15 cellular contexts compared by ENCODE assay signal in the genomic region with DNA sequence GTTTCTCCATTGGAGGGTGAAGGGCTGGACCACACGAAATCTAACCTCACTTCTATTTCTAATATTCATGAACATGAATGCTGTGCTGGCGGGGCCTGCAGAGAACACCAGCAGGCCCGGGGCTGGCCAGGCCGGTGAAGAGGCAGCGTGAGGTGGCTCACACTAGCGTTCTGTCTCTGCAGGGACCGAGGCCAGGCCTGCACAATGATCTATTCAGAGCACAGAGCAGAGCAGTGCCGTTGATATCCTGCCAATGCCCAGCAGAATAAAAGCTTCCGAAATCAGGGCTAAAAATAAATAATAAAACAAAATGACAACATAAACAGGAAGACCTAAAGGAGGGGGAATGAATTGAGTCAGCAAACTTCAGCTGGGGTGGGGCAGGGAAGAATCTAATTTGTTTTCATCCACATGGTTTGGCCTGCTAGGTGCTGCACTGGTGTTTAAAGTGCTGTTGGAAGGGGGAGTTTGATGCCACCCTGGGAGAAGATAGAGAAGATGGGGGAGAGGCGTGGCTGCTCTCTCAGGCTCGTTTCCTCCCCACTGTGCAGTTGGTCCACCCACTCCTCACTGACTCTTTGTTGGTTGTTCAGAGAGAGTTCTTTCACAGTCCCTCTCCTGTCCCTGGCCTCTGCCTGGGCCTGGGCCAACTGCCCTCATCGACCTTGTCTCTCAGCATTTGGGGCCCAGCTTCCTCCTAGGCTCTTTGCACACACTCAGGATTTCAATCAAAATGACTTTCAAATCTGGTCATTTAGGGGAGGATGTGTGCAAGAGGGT.
A peak's percentile ranks its signal among the peaks of the same experiment; 100 is the strongest.
DNase-seq lines count a peak whose midpoint lies in the region; ATAC-seq, FAIRE-seq and TF ChIP-seq lines count a peak whose summit lies in the region.
"Had no signal": no experiment of that assay in that cellular context is flagged by ENCODE, and none has a peak within 500 bp of the region (broad histone marks: within the 10 kb centered on the region; RNA-seq: fewer than 3 reads in every experiment).

No MANE protein-coding gene starts in this region.

- H3K4me3 Mint-ChIP-seq in CD14-positive monocyte: no peak overlapping the region
- H3K4me3 Mint-ChIP-seq: CD4-positive, alpha-beta T cell had no signal

- H2BK120ac ChIP-seq in H1 (replicated peaks; ENCODE audit: low read depth, low read length): no peak overlapping the region

- peaks cover 0 to 1% (median 0%) of the 10 kb centered on the region in 3 donors for H3K27me3 Mint-ChIP-seq in CD14-positive monocyte (ENCODE audit: low read depth in 3 of 3)

- H3K14ac ChIP-seq in H1 (ENCODE audit: insufficient read length): no peak overlapping the region

- no peak overlapping the region for H3K18ac ChIP-seq in H1 (ENCODE audit: extremely low read depth, low read length)

- 0 out of 2 replicates have a peak overlapping the region, but pooled peaks have one; percentile 33 for H2AFZ ChIP-seq in H1 (ENCODE audit: low read length)

- no peak overlapping the region; the same call in 1 of the 2 replicates for H2BK5ac ChIP-seq in H1 (ENCODE audit: low read depth, low read length)

- WGBS in H1 (ENCODE audit: extremely low coverage in 1 of 2, insufficient coverage in 1 of 2, insufficient read length in 1 of 2, insufficient replicate concordance in 2 of 2, low coverage in 1 of 2, low lambda C conversion rate in 2 of 2, missing lambda C conversion rate in 1 of 2), 2 experiments: 74% methylated on average over 12 of the region's 12 CpGs; no CpG with 5 or more reads in 1 of the 2 experiments

- H2BK15ac ChIP-seq in H1 (ENCODE audit: low read length): no peak overlapping the region

- H3K79me2 ChIP-seq in H1 (ENCODE audit: control insufficient read depth in 1 of 2, insufficient read depth in 2 of 2, low read length in 2 of 2): no peaks in the 10 kb centered on the region

- H3K27ac Mint-ChIP-seq in CD14-positive monocyte: no peak overlapping the region
- H3K27ac Mint-ChIP-seq: CD4-positive, alpha-beta T cell had no signal

- DNase-seq in RPMI8226 (peak; percentile 35), H1 (ENCODE audit: low read depth in 1 of 2, low spot score in 2 of 2) (no peak), medulla oblongata (ENCODE audit: extremely low spot score) (peak; percentile 97), substantia nigra (lab: John Stamatoyannopoulos, UW) (peak; percentile 31 to 96 (median 88)), CD14-positive monocyte (ENCODE audit: low spot score) (no peak)
- no peak for DNase-seq in activated CD8-positive, alpha-beta memory T cell treated with anti-CD3 and anti-CD28 coated beads for 24 hours
- DNase-seq: activated CD4-positive, alpha-beta T cell treated with anti-CD3 and anti-CD28 coated beads for 1 hour; CD4-positive, alpha-beta T cell; esophagus squamous epithelium; NCI-H1105 treated with DMSO at 0.1 percent for 48 hours; Peyer's patch had no signal

- H3K4me1 Mint-ChIP-seq in CD14-positive monocyte: no peaks in the 10 kb centered on the region

- TF ChIP-seq CTCF in H1 (IDR thresholded peaks at IDR 0.05; ENCODE audit: control extremely low read depth in 1 of 3, insufficient read depth in 1 of 3, low read depth in 1 of 3, low read length in 3 of 3): no peak
- TF ChIP-seq CTCF in CD14-positive monocyte (IDR thresholded peaks at IDR 0.05): no peak

- no peaks in the 10 kb centered on the region for H3K23me2 ChIP-seq in H1 (ENCODE audit: low read depth, low read length)

- no peak overlapping the region for H3K4me2 ChIP-seq in H1 (ENCODE audit: insufficient read depth in 1 of 2, low read depth in 2 of 2, low read length in 2 of 2)

- H3K9me3 ChIP-seq in H1 (ENCODE audit: insufficient read depth in 2 of 2, low read depth in 1 of 2, low read length in 1 of 2): no peaks in the 10 kb centered on the region
- H3K9me3 ChIP-seq: esophagus squamous epithelium, Peyer's patch, vagina had no signal

- H4K91ac ChIP-seq in H1 (replicated peaks; ENCODE audit: insufficient read length, low read length): no peak overlapping the region

- no peak overlapping the region for H3K23ac ChIP-seq in H1 (ENCODE audit: insufficient read length)

- no peaks in the 10 kb centered on the region for H3K79me1 ChIP-seq in H1 (ENCODE audit: low read depth, low read length)

- no peak overlapping the region for H3K4ac ChIP-seq in H1 (replicated peaks; ENCODE audit: insufficient read length, low read depth, low read length)

- no peak overlapping the region for H4K5ac ChIP-seq in H1 (ENCODE audit: insufficient read length, low read depth, low read length)

- no peak overlapping the region for H3K56ac ChIP-seq in H1 (replicated peaks; ENCODE audit: insufficient read length, low read depth, low read length)

- no peak overlapping the region; the same call in 1 of the 2 replicates for H2BK12ac ChIP-seq in H1 (ENCODE audit: low read depth, low read length)

- TF ChIP-seq POLR2A in H1 (IDR thresholded peaks at IDR 0.05; ENCODE audit: control extremely low read depth in 1 of 2, low read depth in 2 of 2, low read length in 2 of 2): no peak

- H3K27me3 ChIP-seq in H1 (replicated peaks in 1 of 4; ENCODE audit: control insufficient read depth in 3 of 4, extremely low read depth in 1 of 4, insufficient read depth in 3 of 4, low read length in 3 of 4): no peaks in the 10 kb centered on the region; a peak in 1 of 7 replicates
- H3K27me3 ChIP-seq: esophagus squamous epithelium, Peyer's patch, vagina had no signal

- no peaks in the 10 kb centered on the region for H3K36me3 Mint-ChIP-seq in CD14-positive monocyte

- H3K9ac ChIP-seq in H1 (replicated peaks in 1 of 4; ENCODE audit: extremely low read depth in 1 of 4, low read depth in 3 of 4, low read length in 3 of 4): no peak overlapping the region

- POLR2A ChIA-PET in H1 (lab: Charles Lee; ENCODE audit: partially characterized antibody): no interaction called here

- H3K4me3 ChIP-seq in H1 (ENCODE audit: extremely low read depth in 1 of 4, insufficient read depth in 2 of 4, low read depth in 3 of 4, low read length in 4 of 4): no peak overlapping the region
- H3K4me3 ChIP-seq: coronary artery, esophagus squamous epithelium, Peyer's patch, vagina had no signal

- no peak overlapping the region for H4K8ac ChIP-seq in H1 (ENCODE audit: extremely low read depth, insufficient read depth, low read length)

- no peak for TF ChIP-seq RAD21 in H1 (IDR thresholded peaks at IDR 0.05 in 1 of 2, conservative IDR thresholded peaks at IDR 0.05 in 1 of 2; ENCODE audit: low read depth in 2 of 2, low read length in 2 of 2)

- ATAC-seq in HG03354 (IDR thresholded peaks at IDR 0.05; ENCODE audit: poor library complexity, severe bottlenecking, unreplicated experiment): no peak

- intact Hi-C loops in CD14-positive monocyte (cut with micrococcal nuclease): no loop called here

- no peak for TF ChIP-seq EP300 in H1 (IDR thresholded peaks at IDR 0.05; ENCODE audit: borderline replicate concordance in 1 of 2, low read depth in 2 of 2, low read length in 2 of 2)

- peaks cover 0 to 15% (median 7%) of the 10 kb centered on the region in 4 experiments; a peak in 5 of 7 replicates for H3K4me1 ChIP-seq in H1 (replicated peaks in 1 of 4; ENCODE audit: control insufficient read depth in 3 of 4, insufficient read depth in 4 of 4, low read length in 3 of 4)
- H3K4me1 ChIP-seq: Peyer's patch had no signal

- H4K20me1 ChIP-seq in H1 (replicated peaks in 1 of 2; ENCODE audit: control insufficient read depth in 1 of 2, insufficient read depth in 2 of 2, low read length in 2 of 2): no peaks in the 10 kb centered on the region

- no peak for FAIRE-seq in H1 (lab: Jason Lieb, UNC)
- FAIRE-seq: GM12892 had no signal

- no peaks in the 10 kb centered on the region for H3K36me3 ChIP-seq in H1 (ENCODE audit: control insufficient read depth in 2 of 4, insufficient read depth in 4 of 4, low read length in 3 of 4)
- H3K36me3 ChIP-seq: esophagus squamous epithelium, Peyer's patch, vagina had no signal

- peaks cover 0 to 1% (median 0%) of the 10 kb centered on the region in 7 donors for H3K9me3 Mint-ChIP-seq in CD14-positive monocyte
- H3K9me3 Mint-ChIP-seq: CD4-positive, alpha-beta T cell had no signal

- no peak overlapping the region for H3K27ac ChIP-seq in H1 (ENCODE audit: low read depth, low read length)
- peak overlapping the region; percentile 94 for H3K27ac ChIP-seq in substantia nigra (ENCODE audit: low read depth, low read length, poor library complexity, severe bottlenecking)
- H3K27ac ChIP-seq: coronary artery, esophagus squamous epithelium, Peyer's patch, vagina had no signal

- CTCF ChIA-PET in H1 (lab: Charles Lee; ENCODE audit: partially characterized antibody): interaction anchor here (0.6 to 2.5 kb wide), 5 partner anchors 13 to 562 kb away, joined by 3 to 6 read pairs (median 3); no protein-coding TSS in a partner anchor

- no peak overlapping the region for H2AK5ac ChIP-seq in H1 (ENCODE audit: low read depth, low read length)

- H2BK20ac ChIP-seq in H1 (ENCODE audit: low read length): no peak overlapping the region

TF ChIP-seq in H1, 55 proteins besides CTCF, POLR2A, EP300 and RAD21 (continues in another document):
- TF ChIP-seq EZH2 (IDR thresholded peaks at IDR 0.05; ENCODE audit: low read depth, low read length, severe bottlenecking): no peak
- TF ChIP-seq CBX8 (IDR thresholded peaks at IDR 0.05; ENCODE audit: borderline replicate concordance, low read depth, low read length): no peak
- no peak for TF ChIP-seq MAFK (IDR thresholded peaks at IDR 0.05; ENCODE audit: low read depth, low read length)
- no peak for TF ChIP-seq RXRA (IDR thresholded peaks at IDR 0.05; ENCODE audit: insufficient read depth, low read depth, low read length)
- TF ChIP-seq CREB1 (IDR thresholded peaks at IDR 0.05): no peak
- TF ChIP-seq TAF1 (IDR thresholded peaks at IDR 0.05; ENCODE audit: low read depth, low read length): no peak
- no peak for TF ChIP-seq SIX5 (IDR thresholded peaks at IDR 0.05; ENCODE audit: low read depth, low read length)
- no peak for TF ChIP-seq RFX5 (IDR thresholded peaks at IDR 0.05; ENCODE audit: borderline replicate concordance, low read depth, low read length)
- no peak for TF ChIP-seq SP4 (IDR thresholded peaks at IDR 0.05; ENCODE audit: low read length)
- TF ChIP-seq CHD1 (IDR thresholded peaks at IDR 0.05; ENCODE audit: low read depth, low read length): no peak
- TF ChIP-seq SIRT6 (IDR thresholded peaks at IDR 0.05; ENCODE audit: low read length): no peak
- no peak for TF ChIP-seq SRF (IDR thresholded peaks at IDR 0.05; ENCODE audit: low read depth, low read length)
- TF ChIP-seq, protein P1, sequence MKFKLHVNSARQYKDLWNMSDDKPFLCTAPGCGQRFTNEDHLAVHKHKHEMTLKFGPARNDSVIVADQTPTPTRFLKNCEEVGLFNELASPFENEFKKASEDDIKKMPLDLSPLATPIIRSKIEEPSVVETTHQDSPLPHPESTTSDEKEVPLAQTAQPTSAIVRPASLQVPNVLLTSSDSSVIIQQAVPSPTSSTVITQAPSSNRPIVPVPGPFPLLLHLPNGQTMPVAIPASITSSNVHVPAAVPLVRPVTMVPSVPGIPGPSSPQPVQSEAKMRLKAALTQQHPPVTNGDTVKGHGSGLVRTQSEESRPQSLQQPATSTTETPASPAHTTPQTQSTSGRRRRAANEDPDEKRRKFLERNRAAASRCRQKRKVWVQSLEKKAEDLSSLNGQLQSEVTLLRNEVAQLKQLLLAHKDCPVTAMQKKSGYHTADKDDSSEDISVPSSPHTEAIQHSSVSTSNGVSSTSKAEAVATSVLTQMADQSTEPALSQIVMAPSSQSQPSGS (IDR thresholded peaks at IDR 0.05; ENCODE audit: low read length): no peak

Comparison
In these comparisons a context has a peak if more than half of its experiments do, and no peak if none do; other contexts are left out.
1. DNase-seq: peak in RPMI8226 (single experiment), medulla oblongata (single experiment) and substantia nigra (49 of 49); none in H1 (0 of 2), activated CD8-positive, alpha-beta memory T cell treated with anti-CD3 and anti-CD28 coated beads for 24 hours (single experiment) and CD14-positive monocyte (single experiment).